In the genomic region with DNA sequence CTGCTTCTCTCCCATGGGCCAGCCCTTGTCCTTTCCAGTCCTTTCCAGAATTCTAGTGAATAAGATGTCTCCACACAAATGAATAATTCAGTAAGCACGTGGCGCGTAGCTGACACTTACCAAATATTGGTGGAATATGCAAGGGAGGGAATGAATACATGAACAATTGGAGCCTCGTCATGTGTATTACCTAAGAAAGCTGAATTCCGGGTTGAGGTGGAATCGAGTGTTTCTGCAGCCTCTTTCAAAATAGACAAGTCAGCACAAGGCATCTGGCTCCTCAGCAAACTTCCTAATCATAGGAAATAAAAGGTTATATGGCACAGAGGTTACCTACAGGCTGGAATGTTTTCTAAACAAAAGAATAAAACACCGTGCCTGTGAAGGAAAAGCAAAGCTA, we compare ENCODE assay signal across 13 cellular contexts. TPM values are rescaled to one million over a fixed set of nuclear protein-coding genes. Genes with fewer than 3 reads are reported as not detected.
DNase-seq lines count a peak whose midpoint lies in the region; ATAC-seq, FAIRE-seq and TF ChIP-seq lines count a peak whose summit lies in the region.
"Had no signal": no experiment of that assay in that cellular context is flagged by ENCODE, and none has a peak within 500 bp of the region (broad histone marks: within the 10 kb centered on the region; RNA-seq: fewer than 3 reads in every experiment).

No MANE protein-coding gene starts in this region.

- no peaks in the 10 kb centered on the region for H3K36me3 Mint-ChIP-seq in activated naive CD8-positive, alpha-beta T cell
- no peaks in the 10 kb centered on the region for H3K36me3 Mint-ChIP-seq in activated naive CD8-positive, alpha-beta T cell treated with anti-CD3 and anti-CD28 coated beads for 36 hours

- H3K27ac ChIP-seq in left lung (peak overlapping the region; percentile 28 to 55), upper lobe of left lung (peak overlapping the region in 3 of 4 donors; percentile 1 to 64 (median 33))

- no peak for ATAC-seq in left lung
- no peak for ATAC-seq in upper lobe of left lung (ENCODE audit: low FRiP score in 2 of 2)

- H3K4me1 Mint-ChIP-seq in activated naive CD8-positive, alpha-beta T cell (ENCODE audit: low read depth), result peaks cover 71% of the 10 kb centered on the region
- peaks cover 54% of the 10 kb centered on the region for H3K4me1 Mint-ChIP-seq in activated naive CD8-positive, alpha-beta T cell treated with anti-CD3 and anti-CD28 coated beads for 36 hours

- H3K4me1 ChIP-seq in left lung (peaks cover 12 to 22% of the 10 kb centered on the region in 2 donors), upper lobe of left lung (peaks cover 10 to 29% (median 20%) of the 10 kb centered on the region in 4 donors)

- no peaks in the 10 kb centered on the region for H3K27me3 ChIP-seq in left lung
- H3K27me3 ChIP-seq in upper lobe of left lung, result no peaks in the 10 kb centered on the region

- no peak overlapping the region for H3K4me3 ChIP-seq in left lung
- no peak overlapping the region for H3K4me3 ChIP-seq in upper lobe of left lung

- DNase-seq in activated naive CD8-positive, alpha-beta T cell treated with anti-CD3 and anti-CD28 coated beads for 36 hours, result no peak
- peak; percentile 29 for DNase-seq in amniotic epithelial cell (ENCODE audit: low read depth)
- no peak for DNase-seq in left lung
- no peak for DNase-seq in upper lobe of left lung
- no peak for DNase-seq in GM03348 (ENCODE audit: low spot score)
- DNase-seq in urothelium cell line (ENCODE audit: low spot score), result no peak
- no peak for DNase-seq in NCI-H2227 treated with DMSO at 0.1 percent for 48 hours (lab: John Stamatoyannopoulos, UW)
- DNase-seq: effector CD8-positive, alpha-beta T cell; NCI-H146; NCI-H526; small intestine had no signal

- H3K36me3 ChIP-seq in left lung (no peaks in the 10 kb centered on the region), upper lobe of left lung (no peaks in the 10 kb centered on the region)

- H3K27me3 Mint-ChIP-seq in activated naive CD8-positive, alpha-beta T cell, result no peaks in the 10 kb centered on the region
- H3K27me3 Mint-ChIP-seq in activated naive CD8-positive, alpha-beta T cell treated with anti-CD3 and anti-CD28 coated beads for 36 hours, result no peaks in the 10 kb centered on the region

- FAIRE-seq in urothelium cell line (lab: Jason Lieb, UNC), result no peak
- FAIRE-seq: small intestine had no signal

- intact Hi-C loops in left lung (cut with DNase I), result no loop called here

- no peaks in the 10 kb centered on the region for H3K9me3 Mint-ChIP-seq in activated naive CD8-positive, alpha-beta T cell (ENCODE audit: low read depth)
- H3K9me3 Mint-ChIP-seq in activated naive CD8-positive, alpha-beta T cell treated with anti-CD3 and anti-CD28 coated beads for 36 hours, result peaks cover 2% of the 10 kb centered on the region
- H3K9me3 Mint-ChIP-seq: neural crest cell had no signal

- 65 to 74% methylated on average over 7 of the region's 7 CpGs for WGBS in upper lobe of left lung, 2 donors

- H3K9me3 ChIP-seq in left lung, result no peaks in the 10 kb centered on the region
- no peaks in the 10 kb centered on the region for H3K9me3 ChIP-seq in upper lobe of left lung

- peak overlapping the region; percentile 3 for H3K27ac Mint-ChIP-seq in activated naive CD8-positive, alpha-beta T cell
- H3K27ac Mint-ChIP-seq in activated naive CD8-positive, alpha-beta T cell treated with anti-CD3 and anti-CD28 coated beads for 36 hours, result no peak overlapping the region

- TF ChIP-seq EP300 in upper lobe of left lung (IDR thresholded peaks at IDR 0.05), result no peak

- TF ChIP-seq POLR2A in upper lobe of left lung (IDR thresholded peaks at IDR 0.05), result no peak

- TF ChIP-seq CTCF in left lung (IDR thresholded peaks at IDR 0.05) (no peak), upper lobe of left lung (IDR thresholded peaks at IDR 0.05) (no peak)

- peak overlapping the region; percentile 8 for H3K4me3 Mint-ChIP-seq in activated naive CD8-positive, alpha-beta T cell
- no peak overlapping the region for H3K4me3 Mint-ChIP-seq in activated naive CD8-positive, alpha-beta T cell treated with anti-CD3 and anti-CD28 coated beads for 36 hours
- H3K4me3 Mint-ChIP-seq: neural crest cell had no signal

RNA-seq across cellular contexts. Expression of gene NT5E, which starts 47.0 kb away (rescaled TPM):
- 1 to 10 TPM; 8.4 to 9.9 TPM for total RNA-seq in activated naive CD8-positive, alpha-beta T cell treated with anti-CD3 and anti-CD28 coated beads for 36 hours
- total RNA-seq in left lung (1 to 10 TPM; 9.1 to 10.0 TPM), upper lobe of left lung (10 to 100 TPM in 3 of 6 donors, 1 to 10 TPM in 3; 1.4 to 17.8 (median 9.6) TPM)
